Comparison of ENCODE assay signal across 1 cellular context in genomic region chr7:141738592-141739013, GRCh38.
TF ChIP-seq lines count a peak whose summit lies in the region.

No MANE protein-coding gene starts in this region.

TF ChIP-seq in IMR-90, 13 proteins besides CTCF, POLR2A, EP300 and RAD21 (continued from another document):
- TF ChIP-seq MAFK (IDR thresholded peaks at IDR 0.05; ENCODE audit: low read depth, low read length) (no peak), MAZ (IDR thresholded peaks at IDR 0.05; ENCODE audit: borderline replicate concordance, low read depth, low read length) (no peak), RCOR1 (IDR thresholded peaks at IDR 0.05; ENCODE audit: insufficient replicate concordance, low read length) (no peak), MXI1 (IDR thresholded peaks at IDR 0.05; ENCODE audit: borderline replicate concordance, low read depth, low read length) (no peak)
